In genomic region chr1:201597551-201598230, GRCh38 we compare ENCODE assay signal across 11 cellular contexts. TPM values are rescaled to one million over a fixed set of nuclear protein-coding genes. Genes with fewer than 3 reads are reported as not detected.
DNase-seq lines count a peak whose midpoint lies in the region; ATAC-seq, FAIRE-seq and TF ChIP-seq lines count a peak whose summit lies in the region.
"Had no signal": no experiment of that assay in that cellular context is flagged by ENCODE, and none has a peak within 500 bp of the region (broad histone marks: within the 10 kb centered on the region; RNA-seq: fewer than 3 reads in every experiment).

No MANE protein-coding gene starts in this region.

- H3K4me3 ChIP-seq in PC-3 (ENCODE audit: low read length), result no peak overlapping the region

- H3K9me2 ChIP-seq in PC-3 (replicated peaks; ENCODE audit: low read length), result no peaks in the 10 kb centered on the region

- H3K4me1 Mint-ChIP-seq in natural killer cell, result peaks cover 0 to 3% of the 10 kb centered on the region in 2 donors

- H3K4me3 Mint-ChIP-seq in natural killer cell, result no peak overlapping the region
- H3K4me3 Mint-ChIP-seq: type B pancreatic cell had no signal

- no peak overlapping the region for H3K27ac Mint-ChIP-seq in natural killer cell
- H3K27ac Mint-ChIP-seq: type B pancreatic cell had no signal

- no peak for TF ChIP-seq CTCF in PC-3 (conservative IDR thresholded peaks at IDR 0.05; ENCODE audit: low read depth, low read length)
- TF ChIP-seq CTCF in natural killer cell (IDR thresholded peaks at IDR 0.05), result no peak

- H3K4me2 ChIP-seq in PC-3 (ENCODE audit: low read length), result peak overlapping the region; percentile 14; the same call in 1 of the 2 replicates

- H3K9me3 ChIP-seq in PC-3 (ENCODE audit: low read length), result no peaks in the 10 kb centered on the region

- H3K27me3 Mint-ChIP-seq in natural killer cell (ENCODE audit: low read depth in 2 of 2), result peaks cover 0 to 6% of the 10 kb centered on the region in 2 donors

- no peak for FAIRE-seq in H54 (lab: Jason Lieb, UNC)

- no peaks in the 10 kb centered on the region for H3K9me3 Mint-ChIP-seq in natural killer cell
- H3K9me3 Mint-ChIP-seq: type B pancreatic cell had no signal

- no peaks in the 10 kb centered on the region for H3K36me3 Mint-ChIP-seq in natural killer cell
- H3K36me3 Mint-ChIP-seq: type B pancreatic cell had no signal

- ATAC-seq in Right ventricle myocardium inferior, result no peak
- ATAC-seq in PC-3, result peak; percentile 73
- ATAC-seq in left ventricle myocardium superior, result peak; percentile 16
- ATAC-seq in GM19328 (IDR thresholded peaks at IDR 0.05; ENCODE audit: unreplicated experiment), result no peak
- ATAC-seq in natural killer cell, result no peak
- ATAC-seq: activated CD4-positive, CD25-positive, alpha-beta regulatory T cell treated with anti-CD3 and anti-CD28 coated beads, Interleukin-2, amount 50 U/mL, for 24 hours had no signal

- no TSS peak for BruUV-seq in PC-3 (replicated peaks; lab: Mats Ljungman, UMichigan)

- CTCF ChIA-PET in PC-3 (lab: Charles Lee), result no interaction called here

- no peaks in the 10 kb centered on the region for H3K79me2 ChIP-seq in PC-3 (ENCODE audit: low read length)

- H3K27ac ChIP-seq in PC-3 (ENCODE audit: low read length), result peak overlapping the region; percentile 39; the same call in 1 of the 2 replicates

- H3F3A ChIP-seq in PC-3 (ENCODE audit: low read length, unreplicated experiment), result no peaks in the 10 kb centered on the region

- peaks cover 26% of the 10 kb centered on the region for H3K4me1 ChIP-seq in PC-3 (ENCODE audit: insufficient read depth, low read length)

- intact Hi-C loops in cardiac septum (cut with DNase I) (loop anchor here (10.0 kb wide), 1 partner anchor 63 kb away; the partner anchor contains the start of gene NAV1), Right ventricle myocardium inferior (cut with DNase I) (loop anchor here (2.0 kb wide), 1 partner anchor 29 kb away; no protein-coding TSS in a partner anchor), PC-3 (cut with micrococcal nuclease) (no loop called here), left ventricle myocardium superior (cut with micrococcal nuclease) (no loop called here), natural killer cell (cut with micrococcal nuclease) (no loop called here)

- no peaks in the 10 kb centered on the region for H4K20me1 ChIP-seq in PC-3 (ENCODE audit: low read length)

- no peaks in the 10 kb centered on the region for H3K27me3 ChIP-seq in PC-3 (ENCODE audit: low read length)

- no peaks in the 10 kb centered on the region for H3K36me3 ChIP-seq in PC-3 (ENCODE audit: low read depth, low read length)

- no peak overlapping the region for H3K9ac ChIP-seq in PC-3 (ENCODE audit: low read length)

- DNase-seq in cardiac septum (ENCODE audit: low spot score) (peak; percentile 75), Right ventricle myocardium inferior (ENCODE audit: missing footprints) (no peak), PC-3 (peak; percentile 78), left ventricle myocardium superior (peak; percentile 50), H54 (ENCODE audit: insufficient read length, low spot score) (no peak), natural killer cell (no peak)
- no peak for DNase-seq in activated CD4-positive, alpha-beta T cell treated with anti-CD3 and anti-CD28 coated beads, Interleukin-2, amount 50 U/mL, for 1 hour
- DNase-seq: NCI-H526 treated with DMSO at 0.1 percent for 48 hours had no signal

- no peak for TF ChIP-seq POLR2A in H54 (IDR thresholded peaks at IDR 0.05; ENCODE audit: low read depth, low read length)

- POLR2A ChIA-PET in PC-3 (lab: Charles Lee; ENCODE audit: unreplicated experiment), result interaction anchor here (0.5 kb wide), 1 partner anchor 308 kb away, joined by 3 read pairs; no protein-coding TSS in a partner anchor

- H2AFZ ChIP-seq in PC-3 (ENCODE audit: low read length), result peak overlapping the region; percentile 33; the same call in 1 of the 2 replicates

RNA-seq across cellular contexts. Expression of gene NAV1, which starts 58.8 kb away (rescaled TPM):
- 86.6 TPM for total RNA-seq in cardiac septum
- total RNA-seq in Right ventricle myocardium inferior, result 69.0 TPM
- 2.6 and 6.5 TPM in 2 replicates for total RNA-seq in PC-3 (2014; rRNA removed)
- total RNA-seq in left ventricle myocardium superior, result 63.3 TPM
- 1 to 10 TPM; 2.5 to 3.9 (median 2.8) TPM for total RNA-seq in natural killer cell

Comparison
In these comparisons a context has a peak if more than half of its experiments do, and no peak if none do; other contexts are left out.
1. DNase-seq: peak in cardiac septum (single experiment), PC-3 (single experiment) and left ventricle myocardium superior (single experiment); none in Right ventricle myocardium inferior (single experiment), H54 (single experiment), natural killer cell (single experiment) and activated CD4-positive, alpha-beta T cell treated with anti-CD3 and anti-CD28 coated beads, Interleukin-2, amount 50 U/mL, for 1 hour (single experiment).
2. ATAC-seq: peak in PC-3 (single experiment) and left ventricle myocardium superior (single experiment); none in Right ventricle myocardium inferior (single experiment), GM19328 (single experiment) and natural killer cell (0 of 3).
3. intact Hi-C loops: an anchor here in cardiac septum (10.0 kb wide) and Right ventricle myocardium inferior (2.0 kb wide); none called in PC-3, left ventricle myocardium superior and natural killer cell.